In the genomic region with DNA sequence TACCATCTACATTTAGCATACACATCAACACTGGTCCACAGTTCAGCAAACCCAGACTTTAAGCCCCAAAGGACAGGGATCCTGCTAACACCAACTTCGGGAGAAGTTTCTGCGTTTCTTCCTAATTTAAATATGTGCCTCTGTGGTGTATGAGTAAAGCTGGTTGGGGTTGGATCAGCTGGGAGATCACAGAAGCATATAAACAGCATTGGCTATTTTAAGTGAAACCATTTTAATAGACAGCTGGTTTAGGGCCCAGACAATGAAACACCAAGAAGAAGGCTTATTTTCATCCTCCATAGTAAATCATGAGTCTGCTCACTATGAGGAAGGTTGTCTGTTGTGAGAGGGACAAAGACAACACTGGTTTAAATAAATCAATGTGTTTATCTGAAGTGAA, we compare ENCODE assay signal across 20 cellular contexts.
"Had no signal": no experiment of that assay in that cellular context is flagged by ENCODE, and none has a peak within 500 bp of the region (broad histone marks: within the 10 kb centered on the region; RNA-seq: fewer than 3 reads in every experiment).

No MANE protein-coding gene starts in this region.

- H3K27me3 Mint-ChIP-seq: stimulated activated naive CD8-positive, alpha-beta T cell treated with anti-CD3 and anti-CD28 coated beads, Interleukin-15, amount 100 ng/mL, for 72 hours had no signal

- H3K4me1 Mint-ChIP-seq: activated CD4-positive, alpha-beta T cell treated with anti-CD3 and anti-CD28 coated beads, Interleukin-2, amount 10 ng/mL, durations not matched to agents 7 days and 5 days; activated naive CD4-positive, alpha-beta T cell treated with anti-CD3 and anti-CD28 coated beads, Interleukin-2, amount 10 ng/mL, durations not matched to agents 7 days and 5 days; mesothelial cell of epicardium; stimulated activated naive CD8-positive, alpha-beta T cell treated with anti-CD3 and anti-CD28 coated beads, Interleukin-15, amount 100 ng/mL, for 72 hours had no signal

- H3K27me3 ChIP-seq: breast epithelium, testis had no signal

- DNase-seq: activated CD4-positive, alpha-beta T cell treated with anti-CD3 and anti-CD28 coated beads, Interleukin-2, amount 10 ng/mL, durations not matched to agents 7 days and 5 days; activated CD8-positive, alpha-beta T cell treated with anti-CD3 and anti-CD28 coated beads, Interleukin-2, amount 10 ng/mL, durations not matched to agents 7 days and 5 days; activated naive CD4-positive, alpha-beta T cell treated with anti-CD3 and anti-CD28 coated beads, Interleukin-2, amount 10 ng/mL, durations not matched to agents 7 days and 5 days; activated naive CD8-positive, alpha-beta T cell treated with anti-CD3 and anti-CD28 coated beads, Interleukin-2, amount 50 U/mL, for 24 hours; activated T-cell treated with anti-CD3 and anti-CD28 coated beads, Interleukin-2, amount 50 U/mL, for 24 hours; cerebellar nuclear complex; effector CD4-positive, alpha-beta T cell; left cardiac atrium; nephron progenitor cell; occipital lobe; retina; stimulated activated CD4-positive, alpha-beta T cell treated with anti-CD3 and anti-CD28 coated beads, Interleukin-12 subunit alpha, Interleukin-12 subunit beta, amount 100 ng/mL, for 4 hours; stimulated activated CD4-positive, alpha-beta T cell treated with anti-CD3 and anti-CD28 coated beads, Interleukin-1b, Interleukin-23, amount 100 ng/mL, for 48 hours; stimulated activated CD8-positive, alpha-beta memory T cell treated with anti-CD3 and anti-CD28 coated beads, Interleukin-4, amount 100 ng/mL, for 48 hours; stimulated activated naive CD8-positive, alpha-beta T cell treated with anti-CD3 and anti-CD28 coated beads, Interleukin-15, amount 100 ng/mL, for 72 hours; testis had no signal

- H3K4me3 ChIP-seq: breast epithelium, testis had no signal

- H3K9me3 ChIP-seq: breast epithelium, testis had no signal

- H3K4me3 Mint-ChIP-seq: activated CD4-positive, alpha-beta T cell treated with anti-CD3 and anti-CD28 coated beads, Interleukin-2, amount 10 ng/mL, durations not matched to agents 7 days and 5 days; activated CD8-positive, alpha-beta T cell treated with anti-CD3 and anti-CD28 coated beads, Interleukin-2, amount 10 ng/mL, durations not matched to agents 7 days and 5 days; activated naive CD4-positive, alpha-beta T cell treated with anti-CD3 and anti-CD28 coated beads, Interleukin-2, amount 10 ng/mL, durations not matched to agents 7 days and 5 days; activated naive CD8-positive, alpha-beta T cell treated with anti-CD3 and anti-CD28 coated beads, Interleukin-2, amount 50 U/mL, for 24 hours; activated T-cell treated with anti-CD3 and anti-CD28 coated beads, Interleukin-2, amount 50 U/mL, for 24 hours; mesothelial cell of epicardium; nephron progenitor cell; stimulated activated naive CD8-positive, alpha-beta T cell treated with anti-CD3 and anti-CD28 coated beads, Interleukin-15, amount 100 ng/mL, for 72 hours; T-helper 1 cell treated with Interleukin-12 subunit alpha and Interleukin-12 subunit beta and Interleukin-4 antibody, amounts not matched to agents 30 μg/mL and 1 μg/mL, for 36 hours had no signal

- H3K4me1 ChIP-seq: breast epithelium had no signal

- H3K36me3 Mint-ChIP-seq: activated naive CD4-positive, alpha-beta T cell treated with anti-CD3 and anti-CD28 coated beads, Interleukin-2, amount 10 ng/mL, durations not matched to agents 7 days and 5 days; mesothelial cell of epicardium had no signal

- H3K27ac Mint-ChIP-seq: activated CD4-positive, alpha-beta T cell treated with anti-CD3 and anti-CD28 coated beads, Interleukin-2, amount 10 ng/mL, durations not matched to agents 7 days and 5 days; activated CD8-positive, alpha-beta T cell treated with anti-CD3 and anti-CD28 coated beads, Interleukin-2, amount 10 ng/mL, durations not matched to agents 7 days and 5 days; activated naive CD4-positive, alpha-beta T cell treated with anti-CD3 and anti-CD28 coated beads, Interleukin-2, amount 10 ng/mL, durations not matched to agents 7 days and 5 days; activated naive CD8-positive, alpha-beta T cell treated with anti-CD3 and anti-CD28 coated beads, Interleukin-2, amount 50 U/mL, for 24 hours; activated T-cell treated with anti-CD3 and anti-CD28 coated beads, Interleukin-2, amount 50 U/mL, for 24 hours; activated T-helper 2 cell treated with anti-CD3 and anti-CD28 coated beads, Interferon-gamma antibody, Interleukin-2, Interleukin-4, amounts not matched to agents 10 μg/mL and 5 μg/mL and 100 μg/mL, durations not matched to agents 14 hours and 24 hours and 36 hours; mesothelial cell of epicardium; nephron progenitor cell; stimulated activated naive CD8-positive, alpha-beta T cell treated with anti-CD3 and anti-CD28 coated beads, Interleukin-15, amount 100 ng/mL, for 72 hours; T-helper 1 cell treated with Interleukin-12 subunit alpha and Interleukin-12 subunit beta and Interleukin-4 antibody, amounts not matched to agents 30 μg/mL and 1 μg/mL, for 36 hours had no signal

- H3K9me3 Mint-ChIP-seq: activated CD4-positive, alpha-beta T cell treated with anti-CD3 and anti-CD28 coated beads, Interleukin-2, amount 10 ng/mL, durations not matched to agents 7 days and 5 days; activated naive CD4-positive, alpha-beta T cell treated with anti-CD3 and anti-CD28 coated beads, Interleukin-2, amount 10 ng/mL, durations not matched to agents 7 days and 5 days; activated naive CD8-positive, alpha-beta T cell treated with anti-CD3 and anti-CD28 coated beads, Interleukin-2, amount 50 U/mL, for 24 hours; activated T-cell treated with anti-CD3 and anti-CD28 coated beads, Interleukin-2, amount 50 U/mL, for 24 hours; activated T-helper 2 cell treated with anti-CD3 and anti-CD28 coated beads, Interferon-gamma antibody, Interleukin-2, Interleukin-4, amounts not matched to agents 10 μg/mL and 5 μg/mL and 100 μg/mL, durations not matched to agents 14 hours and 24 hours and 36 hours; mesothelial cell of epicardium; nephron progenitor cell; stimulated activated naive CD8-positive, alpha-beta T cell treated with anti-CD3 and anti-CD28 coated beads, Interleukin-15, amount 100 ng/mL, for 72 hours; T-helper 1 cell treated with Interleukin-12 subunit alpha and Interleukin-12 subunit beta and Interleukin-4 antibody, amounts not matched to agents 30 μg/mL and 1 μg/mL, for 36 hours had no signal

- H3K36me3 ChIP-seq: breast epithelium had no signal

- H3K27ac ChIP-seq: breast epithelium, testis had no signal
